Comparison of ENCODE assay signal across 8 cellular contexts in genomic region chr2:213149332-213149875, GRCh38. TPM values are rescaled to one million over a fixed set of nuclear protein-coding genes. Genes with fewer than 3 reads are reported as not detected.
A peak's percentile ranks its signal among the peaks of the same experiment; 100 is the strongest.
DNase-seq lines count a peak whose midpoint lies in the region; ATAC-seq and TF ChIP-seq lines count a peak whose summit lies in the region.

No MANE protein-coding gene starts in this region.

- H3K79me2 ChIP-seq in Karpas-422 (ENCODE audit: low read length): no peaks in the 10 kb centered on the region

- peaks cover 12 to 44% (median 33%) of the 10 kb centered on the region in 10 experiments for H3K4me1 ChIP-seq in BLaER1 treated with 17β-estradiol and CSF1 and Interleukin-3, amounts not matched to agents 10 nM and 100 nM
- H3K4me1 ChIP-seq in Karpas-422 (ENCODE audit: low read length): peaks cover 23% of the 10 kb centered on the region

- no peaks in the 10 kb centered on the region for H3K9me3 ChIP-seq in BLaER1 treated with 17β-estradiol and CSF1 and Interleukin-3, amounts not matched to agents 10 nM and 100 nM (replicated peaks in 1 of 11)
- no peaks in the 10 kb centered on the region for H3K9me3 ChIP-seq in Karpas-422 (ENCODE audit: low read length)

- H3K4me3 Mint-ChIP-seq in natural killer cell treated with Interleukin-12 subunit alpha and Interleukin-12 subunit beta and Interleukin-15 and Interleukin-18, amount 100 ng/mL, for 72 hours: peak overlapping the region; percentile 92

- DNase-seq in Karpas-422 (no peak), coronary artery (ENCODE audit: low spot score) (no peak), AG08395 (ENCODE audit: low spot score) (no peak), NOMO-1 treated with DMSO at 0.1 percent for 48 hours (lab: John Stamatoyannopoulos, UW; ENCODE audit: unreplicated experiment) (no peak), NCI-H345 (lab: John Stamatoyannopoulos, UW) (no peak)
- no peak for DNase-seq in natural killer cell treated with Interleukin-12 subunit alpha and Interleukin-12 subunit beta and Interleukin-15 and Interleukin-18, amount 100 ng/mL, for 72 hours (ENCODE audit: low spot score)

- peaks cover 0 to 24% (median 11%) of the 10 kb centered on the region in 11 experiments; a peak in 11 of 22 replicates for H3K27me3 ChIP-seq in BLaER1 treated with 17β-estradiol and CSF1 and Interleukin-3, amounts not matched to agents 10 nM and 100 nM
- H3K27me3 ChIP-seq in Karpas-422 (ENCODE audit: low read length): no peaks in the 10 kb centered on the region

- no peaks in the 10 kb centered on the region for H4K20me1 ChIP-seq in BLaER1 treated with 17β-estradiol and CSF1 and Interleukin-3, amounts not matched to agents 10 nM and 100 nM
- no peaks in the 10 kb centered on the region for H4K20me1 ChIP-seq in Karpas-422 (ENCODE audit: insufficient read depth, low read depth, low read length)

- H3K4me2 ChIP-seq in BLaER1 treated with 17β-estradiol and CSF1 and Interleukin-3, amounts not matched to agents 10 nM and 100 nM: peak overlapping the region; percentile 74 to 94 (median 84)
- H3K4me2 ChIP-seq in Karpas-422 (ENCODE audit: low read depth, low read length, poor library complexity, severe bottlenecking): peak overlapping the region; percentile 89

- no peaks in the 10 kb centered on the region for H3K9me3 Mint-ChIP-seq in natural killer cell treated with Interleukin-12 subunit alpha and Interleukin-12 subunit beta and Interleukin-15 and Interleukin-18, amount 100 ng/mL, for 72 hours

- no peaks in the 10 kb centered on the region for H3K36me3 ChIP-seq in BLaER1 treated with 17β-estradiol and CSF1 and Interleukin-3, amounts not matched to agents 10 nM and 100 nM
- H3K36me3 ChIP-seq in Karpas-422 (ENCODE audit: insufficient read depth, low read length): no peaks in the 10 kb centered on the region

- H3K27me3 Mint-ChIP-seq in natural killer cell treated with Interleukin-12 subunit alpha and Interleukin-12 subunit beta and Interleukin-15 and Interleukin-18, amount 100 ng/mL, for 72 hours: no peaks in the 10 kb centered on the region

- no peaks in the 10 kb centered on the region for H3K9me2 ChIP-seq in Karpas-422 (replicated peaks; ENCODE audit: insufficient read depth, low read length)

- H3K27ac ChIP-seq in BLaER1 treated with 17β-estradiol and CSF1 and Interleukin-3, amounts not matched to agents 10 nM and 100 nM: peak overlapping the region in 5 of 11 experiments; percentile 20 to 54 (median 31); a peak in 6 of 22 replicates
- H3K27ac ChIP-seq in Karpas-422 (ENCODE audit: low read length) (no peak overlapping the region), coronary artery (peak overlapping the region in 1 of 2 donors; percentile 53)

- H3K36me3 Mint-ChIP-seq in natural killer cell treated with Interleukin-12 subunit alpha and Interleukin-12 subunit beta and Interleukin-15 and Interleukin-18, amount 100 ng/mL, for 72 hours: peaks cover 10% of the 10 kb centered on the region

- TF ChIP-seq CTCF in coronary artery (IDR thresholded peaks at IDR 0.05): no peak

- peak overlapping the region; percentile 58 to 92 (median 82) for H3K4me3 ChIP-seq in BLaER1 treated with 17β-estradiol and CSF1 and Interleukin-3, amounts not matched to agents 10 nM and 100 nM
- no peak overlapping the region for H3K4me3 ChIP-seq in Karpas-422 (ENCODE audit: low read length)
- H3K4me3 ChIP-seq in coronary artery: peak overlapping the region; percentile 95

- peak overlapping the region; percentile 49 to 85 (median 76); a peak in 16 of 22 replicates for H3K9ac ChIP-seq in BLaER1 treated with 17β-estradiol and CSF1 and Interleukin-3, amounts not matched to agents 10 nM and 100 nM
- H3K9ac ChIP-seq in Karpas-422 (ENCODE audit: low read length): no peak overlapping the region

- no peak for ATAC-seq in natural killer cell treated with Interleukin-12 subunit alpha and Interleukin-12 subunit beta and Interleukin-15 and Interleukin-18, amount 100 ng/mL, for 72 hours
- no peak for ATAC-seq in activated CD4-positive, CD25-positive, alpha-beta regulatory T cell treated with anti-CD3 and anti-CD28 coated beads, Interleukin-2, amount 50 U/mL, for 24 hours

- peak overlapping the region; percentile 94 to 99 for H3K27ac Mint-ChIP-seq in natural killer cell treated with Interleukin-12 subunit alpha and Interleukin-12 subunit beta and Interleukin-15 and Interleukin-18, amount 100 ng/mL, for 72 hours

- H2AFZ ChIP-seq in Karpas-422 (ENCODE audit: low read length): no peak overlapping the region

- peaks cover 61 to 69% of the 10 kb centered on the region in 2 donors for H3K4me1 Mint-ChIP-seq in natural killer cell treated with Interleukin-12 subunit alpha and Interleukin-12 subunit beta and Interleukin-15 and Interleukin-18, amount 100 ng/mL, for 72 hours (ENCODE audit: low read depth in 2 of 2)

RNA-seq across cellular contexts. Expression of gene IKZF2, which starts 2.0 kb away (rescaled TPM):
- 0.54 and 1.3 TPM in 2 replicates for total RNA-seq in Karpas-422 (2014; rRNA removed; shearing (Covaris generic); ENCODE audit: low replicate concordance)
- 10 to 100 TPM; 48.3 to 80.0 TPM for total RNA-seq in natural killer cell treated with Interleukin-12 subunit alpha and Interleukin-12 subunit beta and Interleukin-15 and Interleukin-18, amount 100 ng/mL, for 72 hours

Comparison
In these comparisons a context has a peak if more than half of its experiments do, and no peak if none do; other contexts are left out.
1. RNA of gene IKZF2, which starts 2.0 kb away (total RNA-seq): 48.3 to 80.0 TPM in natural killer cell treated with Interleukin-12 subunit alpha and Interleukin-12 subunit beta and Interleukin-15 and Interleukin-18, amount 100 ng/mL, for 72 hours; 0.54 to 1.3 TPM in Karpas-422; every median in the first group is over 10 times any median in the second.